ENCODE assay signal across 4 cellular contexts in the genomic region with DNA sequence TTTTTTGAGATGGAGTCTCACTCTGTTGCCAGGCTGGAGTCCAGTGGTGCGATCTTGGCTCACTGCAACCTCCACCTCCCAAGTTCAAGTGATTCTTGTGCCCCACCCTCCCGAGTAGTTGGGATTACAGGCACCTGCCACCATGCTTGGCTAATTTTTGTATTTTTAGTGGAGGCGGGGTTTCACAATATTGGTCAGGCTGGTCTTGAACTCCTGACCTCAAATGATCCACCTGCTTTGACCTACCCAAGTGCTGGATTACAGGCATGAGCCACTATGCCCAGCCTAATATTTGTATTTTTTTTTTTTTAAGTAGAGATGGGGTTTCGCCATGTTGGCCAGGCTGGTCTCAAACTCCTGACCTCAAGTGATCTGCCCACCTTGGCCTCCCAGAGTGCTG. TPM values are rescaled to one million over a fixed set of nuclear protein-coding genes. Genes with fewer than 3 reads are reported as not detected.
"Had no signal": no experiment of that assay in that cellular context is flagged by ENCODE, and none has a peak within 500 bp of the region (broad histone marks: within the 10 kb centered on the region; RNA-seq: fewer than 3 reads in every experiment).

No MANE protein-coding gene starts in this region.

RNA-seq across cellular contexts. Expression of a gene that starts 15.0 kb away (rescaled TPM):
- total RNA-seq: LHCN-M2, NCI-H460 had no signal

RNA-seq across cellular contexts. Expression of a gene that starts 17.9 kb away (rescaled TPM):
- total RNA-seq: MCF 10A had no signal

RNA-seq across cellular contexts. Expression of a gene that starts 38.6 kb away (rescaled TPM):
- total RNA-seq: LHCN-M2, M059J, MCF 10A, NCI-H460 had no signal
